In genomic region chr2:10597956-10598355, GRCh38 we compare ENCODE assay signal across 19 cellular contexts.
A peak's percentile ranks its signal among the peaks of the same experiment; 100 is the strongest.
DNase-seq lines count a peak whose midpoint lies in the region; ATAC-seq, FAIRE-seq and TF ChIP-seq lines count a peak whose summit lies in the region.
"Had no signal": no experiment of that assay in that cellular context is flagged by ENCODE, and none has a peak within 500 bp of the region (broad histone marks: within the 10 kb centered on the region; RNA-seq: fewer than 3 reads in every experiment).

No MANE protein-coding gene starts in this region.

- H3K9me3 ChIP-seq in Caco-2 (no peaks in the 10 kb centered on the region), PC-9 (ENCODE audit: insufficient read depth, low read depth) (no peaks in the 10 kb centered on the region), small intestine (ENCODE audit: control insufficient read depth, low read depth) (no peaks in the 10 kb centered on the region)
- H3K9me3 ChIP-seq: HAP-1 had no signal

- TF ChIP-seq CTCF in Caco-2 (IDR thresholded peaks at IDR 0.05; ENCODE audit: insufficient read depth in 1 of 2, low read depth in 1 of 2, low read length in 1 of 2, severe bottlenecking in 1 of 2, unreplicated experiment in 1 of 2): no peak
- TF ChIP-seq CTCF in PC-9 (conservative IDR thresholded peaks at IDR 0.05): no peak

- H2AFZ ChIP-seq in PC-9: no peak overlapping the region

- no peaks in the 10 kb centered on the region for H3K27me3 ChIP-seq in Caco-2 (replicated peaks; ENCODE audit: control insufficient read depth, insufficient read depth, low read length)
- no peaks in the 10 kb centered on the region for H3K27me3 ChIP-seq in PC-9 (ENCODE audit: insufficient read depth, low read depth)
- H3K27me3 ChIP-seq in small intestine (ENCODE audit: control insufficient read depth in 2 of 2, insufficient read depth in 2 of 2, low read length in 2 of 2): no peaks in the 10 kb centered on the region

- BruUV-seq in Caco-2 (replicated peaks; lab: Mats Ljungman, UMichigan) (no TSS peak), PC-9 (replicated peaks; lab: Mats Ljungman, UMichigan) (no TSS peak)

- no peaks in the 10 kb centered on the region; the same call in 1 of the 2 replicates for H3K36me3 ChIP-seq in Caco-2 (ENCODE audit: control insufficient read depth, insufficient read depth, low read length)
- H3K36me3 ChIP-seq in PC-9 (ENCODE audit: low read depth): peaks cover 11% of the 10 kb centered on the region
- H3K36me3 ChIP-seq in small intestine (ENCODE audit: control insufficient read depth in 2 of 2, insufficient read depth in 2 of 2, low read length in 2 of 2): peaks cover 4 to 14% of the 10 kb centered on the region in 2 donors

- no peak for FAIRE-seq in small intestine (lab: Jason Lieb, UNC)
- FAIRE-seq: A204.1, GM18507 had no signal

- H3F3A ChIP-seq in PC-9 (ENCODE audit: insufficient read depth, low read depth): peaks cover 29% of the 10 kb centered on the region

- POLR2A ChIA-PET in Caco-2 (lab: Charles Lee): interaction anchor here (1.0 to 2.2 kb wide), 2 partner anchors 148 to 150 kb away, joined by 4 to 6 read pairs; partner anchors contain the start of gene ODC1
- POLR2A ChIA-PET in PC-9 (lab: Charles Lee; ENCODE audit: unreplicated experiment): interaction anchor here (0.6 to 0.7 kb wide), 4 partner anchors 17 to 84 kb away, joined by 3 to 5 read pairs (median 4); no protein-coding TSS in a partner anchor
- POLR2A ChIA-PET in HEK293T (lab: Yijun Ruan, JAX): no interaction called here

- H3K36me3 Mint-ChIP-seq in Caco-2 (ENCODE audit: insufficient read depth, unreplicated experiment): peaks cover 43% of the 10 kb centered on the region

- H3K27me3 Mint-ChIP-seq in Caco-2 (ENCODE audit: insufficient read depth, unreplicated experiment): no peaks in the 10 kb centered on the region

- ATAC-seq in GM21367 (IDR thresholded peaks at IDR 0.05; ENCODE audit: unreplicated experiment): no peak

- peak in 1 of 2 experiments; percentile 34 for DNase-seq in Caco-2
- peak; percentile 41 to 98 for DNase-seq in PC-9
- DNase-seq in dermis microvascular lymphatic vessel endothelial cell (ENCODE audit: low read depth in 2 of 2): peak; percentile 70 to 76
- peak; percentile 61 to 83 for DNase-seq in lung microvascular endothelial cell (ENCODE audit: low read depth in 2 of 2)
- DNase-seq in HEK293T (ENCODE audit: extremely low spot score): no peak
- no peak for DNase-seq in small intestine
- DNase-seq in stimulated activated naive CD4-positive, alpha-beta T cell treated with Interleukin-2 at 50 U/mL for 16 hours (lab: John Stamatoyannopoulos, UW): no peak
- DNase-seq: C1 segment of cervical spinal cord, DMS53, Karpas-422, NCI-H1417, NCI-H1930, NCI-H510A, SIG-M5 had no signal

- H3K9me2 ChIP-seq in PC-9 (ENCODE audit: insufficient read depth): no peaks in the 10 kb centered on the region

- 0 out of 2 replicates have a peak, but pooled peaks cover 4% of the 10 kb centered on the region for H4K20me1 ChIP-seq in PC-9 (ENCODE audit: insufficient read depth)

- H3K4me1 ChIP-seq in Caco-2 (peaks cover 46% of the 10 kb centered on the region), PC-9 (replicated peaks; ENCODE audit: insufficient read depth) (peaks cover 26% of the 10 kb centered on the region), small intestine (ENCODE audit: control insufficient read depth in 2 of 2, insufficient read depth in 1 of 2, low read depth in 1 of 2, low read length in 1 of 2) (no peaks in the 10 kb centered on the region)
- H3K4me1 ChIP-seq: HAP-1 had no signal

- H3K9me3 Mint-ChIP-seq in Caco-2 (ENCODE audit: unreplicated experiment): no peaks in the 10 kb centered on the region

- H3K4me1 Mint-ChIP-seq in Caco-2 (ENCODE audit: low read depth, unreplicated experiment): peaks cover 33% of the 10 kb centered on the region

- intact Hi-C loops in Caco-2 (cut with micrococcal nuclease; ENCODE audit: unreplicated experiment) (loop anchor here (2.0 kb wide), 1 partner anchor 13 kb away; no protein-coding TSS in a partner anchor), PC-9 (cut with micrococcal nuclease; ENCODE audit: unreplicated experiment) (loop anchor here (1.0 to 5.0 kb wide), 4 partner anchors 14 to 151 kb away; partner anchors contain the start of gene ODC1)

- peak overlapping the region; percentile 60 for H3K4me2 ChIP-seq in PC-9

- no peaks in the 10 kb centered on the region for H3K79me2 ChIP-seq in PC-9 (ENCODE audit: low read depth)

- peak overlapping the region; percentile 58 for H3K27ac ChIP-seq in PC-9
- H3K27ac ChIP-seq in small intestine (ENCODE audit: low read depth in 1 of 2, low read length in 1 of 2): no peak overlapping the region
- H3K27ac ChIP-seq: HL-60 had no signal

- WGBS in small intestine, 3 donors: 85 to 94% (median 91%) methylated on average over 14 of the region's 14 CpGs

- no peak overlapping the region for H3K4me3 ChIP-seq in Caco-2 (ENCODE audit: low read depth, low read length)
- H3K4me3 ChIP-seq in PC-9: peak overlapping the region; percentile 27; the same call in 1 of the 2 replicates
- no peak overlapping the region for H3K4me3 ChIP-seq in small intestine (ENCODE audit: low read depth in 1 of 2, low read length in 2 of 2)
- H3K4me3 ChIP-seq: HAP-1 had no signal

- H3K27ac Mint-ChIP-seq in Caco-2 (ENCODE audit: unreplicated experiment): peak overlapping the region; percentile 72

- peak overlapping the region; percentile 39 for H3K4me3 Mint-ChIP-seq in Caco-2 (ENCODE audit: unreplicated experiment)

- CTCF ChIA-PET in Caco-2 (lab: Charles Lee): interaction anchor here (1.2 kb wide), 1 partner anchor 12 kb away, joined by 3 read pairs; no protein-coding TSS in a partner anchor
- CTCF ChIA-PET in PC-9 (lab: Charles Lee): no interaction called here
- CTCF ChIA-PET in HEK293T (lab: Yijun Ruan, JAX): interaction anchor here (0.8 kb wide), 1 partner anchor 10 kb away, joined by 3 read pairs; no protein-coding TSS in a partner anchor

TF ChIP-seq in HEK293T, 16 proteins besides CTCF, POLR2A, EP300 and RAD21:
- TF ChIP-seq FOXA1 (IDR thresholded peaks at IDR 0.05) (no peak), FOXM1 (IDR thresholded peaks at IDR 0.05; ENCODE audit: borderline replicate concordance) (no peak), L3MBTL2 (conservative IDR thresholded peaks at IDR 0.05) (no peak), FOXK2 (IDR thresholded peaks at IDR 0.05) (no peak), BHLHE40 (IDR thresholded peaks at IDR 0.05; ENCODE audit: borderline replicate concordance) (no peak), ARNT (IDR thresholded peaks at IDR 0.05) (no peak), LEF1 (IDR thresholded peaks at IDR 0.05; ENCODE audit: borderline replicate concordance) (no peak), ZNF384 (IDR thresholded peaks at IDR 0.05) (no peak), CTBP1 (IDR thresholded peaks at IDR 0.05; ENCODE audit: borderline replicate concordance) (no peak)
- TF ChIP-seq, protein P1, sequence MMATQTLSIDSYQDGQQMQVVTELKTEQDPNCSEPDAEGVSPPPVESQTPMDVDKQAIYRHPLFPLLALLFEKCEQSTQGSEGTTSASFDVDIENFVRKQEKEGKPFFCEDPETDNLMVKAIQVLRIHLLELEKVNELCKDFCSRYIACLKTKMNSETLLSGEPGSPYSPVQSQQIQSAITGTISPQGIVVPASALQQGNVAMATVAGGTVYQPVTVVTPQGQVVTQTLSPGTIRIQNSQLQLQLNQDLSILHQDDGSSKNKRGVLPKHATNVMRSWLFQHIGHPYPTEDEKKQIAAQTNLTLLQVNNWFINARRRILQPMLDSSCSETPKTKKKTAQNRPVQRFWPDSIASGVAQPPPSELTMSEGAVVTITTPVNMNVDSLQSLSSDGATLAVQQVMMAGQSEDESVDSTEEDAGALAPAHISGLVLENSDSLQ (IDR thresholded peaks at IDR 0.05): no peak

Comparison
In these comparisons a context has a peak if more than half of its experiments do, and no peak if none do; other contexts are left out.
1. DNase-seq: peak in PC-9 (2 of 2), dermis microvascular lymphatic vessel endothelial cell (2 of 2) and lung microvascular endothelial cell (2 of 2); none in HEK293T (single experiment), small intestine (single experiment) and stimulated activated naive CD4-positive, alpha-beta T cell treated with Interleukin-2 at 50 U/mL for 16 hours (single experiment).